ENCODE assay signal across 19 cellular contexts in the genomic region with DNA sequence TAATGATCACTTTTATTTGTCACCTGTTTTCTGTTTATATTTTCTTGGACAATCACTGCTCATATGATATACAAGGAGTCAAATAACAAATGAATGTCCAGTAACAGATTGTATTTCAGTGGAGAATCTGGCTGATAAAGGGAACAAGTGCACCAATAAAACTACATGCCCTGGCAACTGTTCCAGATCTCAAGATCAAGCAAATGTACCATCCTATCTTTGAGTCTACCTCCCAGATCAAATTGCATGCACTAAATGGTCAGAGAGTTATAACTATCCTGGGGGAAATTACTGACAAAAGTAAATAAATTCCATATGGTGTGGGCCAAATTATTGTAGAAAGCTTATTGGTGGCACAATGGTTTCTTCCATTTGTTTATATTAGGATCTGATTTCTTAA.
"Had no signal": no experiment of that assay in that cellular context is flagged by ENCODE, and none has a peak within 500 bp of the region (broad histone marks: within the 10 kb centered on the region; RNA-seq: fewer than 3 reads in every experiment).

No MANE protein-coding gene starts in this region.

- H3K4me3 ChIP-seq: heart left ventricle, prostate gland, skin epidermis, transverse colon, vagina had no signal

- H3K36me3 ChIP-seq: heart left ventricle, prostate gland, transverse colon, vagina had no signal

- DNase-seq: activated naive CD4-positive, alpha-beta T cell treated with Interleukin-2 at 50 U/mL for 16 hours; activated T-cell treated with anti-CD3 and anti-CD28 coated beads for 4 hours; anterior cingulate cortex; cerebellar nuclear complex; effector memory CD8-positive, alpha-beta T cell; foreskin melanocyte; heart left ventricle; midbrain; right cardiac atrium; stimulated activated CD4-positive, alpha-beta T cell treated with anti-CD3 and anti-CD28 coated beads, Interleukin-15, amount 100 ng/mL, for 24 hours; stimulated activated CD4-positive, alpha-beta T cell treated with anti-CD3 and anti-CD28 coated beads, Interleukin-4, amount 100 ng/mL, for 1 hour; stimulated activated CD8-positive, alpha-beta memory T cell treated with anti-CD3 and anti-CD28 coated beads, Interleukin-4, amount 100 ng/mL, for 48 hours; stimulated activated naive CD4-positive, alpha-beta T cell treated with Interleukin-2 at 50 U/mL for 16 hours; transverse colon had no signal

- ATAC-seq: activated T-helper 17 cell treated with anti-CD3 and anti-CD28 coated beads, Interleukin-2, amount 50 U/mL, for 72 hours; effector memory CD8-positive, alpha-beta T cell; heart left ventricle; right cardiac atrium had no signal

- H3K27me3 ChIP-seq: heart left ventricle, transverse colon, vagina had no signal

- H3K4me1 ChIP-seq: heart left ventricle, prostate gland, vagina had no signal

- H3K9me3 ChIP-seq: prostate gland, vagina had no signal

- H3K27ac ChIP-seq: epithelial cell of prostate, heart left ventricle, prostate gland, skin epidermis, transverse colon, vagina had no signal
